Comparison of ENCODE assay signal across 11 cellular contexts in the genomic region with DNA sequence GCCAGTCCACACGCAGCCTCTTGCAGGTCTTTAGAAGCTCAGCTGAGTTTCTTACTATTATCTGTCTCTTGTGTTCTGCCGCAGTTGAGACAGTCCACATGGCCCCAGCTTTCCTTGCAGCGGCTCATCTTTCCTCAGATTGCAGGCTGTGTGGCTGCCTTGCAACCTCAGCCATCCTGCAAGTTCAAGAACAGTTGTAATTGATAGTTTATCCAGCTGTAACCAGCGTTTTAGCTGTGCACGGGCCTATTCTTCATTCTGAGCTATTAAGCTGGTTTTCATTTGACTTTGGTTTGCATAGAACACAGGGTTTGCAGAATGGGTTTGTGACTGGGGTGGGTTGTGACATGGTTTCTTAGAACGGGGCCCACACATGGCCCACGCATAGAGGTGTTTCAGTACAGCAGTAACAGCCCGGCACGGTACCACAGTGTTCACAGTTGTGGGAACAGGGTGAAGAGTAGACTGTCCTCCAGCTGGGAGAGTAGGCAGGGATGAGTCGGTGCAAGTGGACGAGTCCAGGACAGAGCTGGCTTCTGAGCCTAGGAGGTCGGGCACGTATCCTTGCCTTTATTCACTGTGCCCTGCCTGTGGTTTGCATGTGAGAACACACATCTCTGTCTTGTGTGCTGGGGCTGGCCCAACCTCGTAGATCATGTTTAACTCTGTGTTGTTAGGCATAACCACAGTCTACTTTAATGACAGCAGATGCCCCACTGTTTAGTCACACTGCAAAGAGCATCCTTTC.
DNase-seq lines count a peak whose midpoint lies in the region; ATAC-seq, FAIRE-seq and TF ChIP-seq lines count a peak whose summit lies in the region.
"Had no signal": no experiment of that assay in that cellular context is flagged by ENCODE, and none has a peak within 500 bp of the region (broad histone marks: within the 10 kb centered on the region; RNA-seq: fewer than 3 reads in every experiment).

No MANE protein-coding gene starts in this region.

- H4K91ac ChIP-seq in H9 (ENCODE audit: insufficient read length, low read depth, low read length): no peak overlapping the region

- H2BK15ac ChIP-seq in H9 (ENCODE audit: low read depth, low read length): no peak overlapping the region

- H3K9me3 Mint-ChIP-seq in H9 (no peaks in the 10 kb centered on the region), WTC11 (no peaks in the 10 kb centered on the region)

- peaks cover 19% of the 10 kb centered on the region; the same call in 1 of the 2 replicates for H3K79me2 ChIP-seq in H9 (ENCODE audit: insufficient read depth, low read length)

- no peak overlapping the region for H3K18ac ChIP-seq in H9 (ENCODE audit: insufficient read length, low read depth, low read length)

- H2AFZ ChIP-seq in H9 (ENCODE audit: low read length): no peak overlapping the region

- H3K36me3 ChIP-seq in skeletal muscle tissue (ENCODE audit: control insufficient read depth in 3 of 3, insufficient read depth in 3 of 3, low read length in 3 of 3): no peaks in the 10 kb centered on the region

- H3K27me3 ChIP-seq in H9 (ENCODE audit: insufficient read depth, low read length) (no peaks in the 10 kb centered on the region), skeletal muscle tissue (ENCODE audit: control insufficient read depth in 3 of 3, insufficient read depth in 3 of 3, low read length in 3 of 3) (no peaks in the 10 kb centered on the region)

- no peak overlapping the region for H2BK5ac ChIP-seq in H9 (ENCODE audit: insufficient read length, low read length)

- TF ChIP-seq CTCF in H9 (conservative IDR thresholded peaks at IDR 0.05) (no peak), WTC11 (IDR thresholded peaks at IDR 0.05) (no peak), fibroblast of villous mesenchyme (IDR thresholded peaks at IDR 0.05; ENCODE audit: insufficient read depth, low read depth, low read length) (no peak), D721Med (IDR thresholded peaks at IDR 0.05; ENCODE audit: insufficient read depth, missing control alignments) (no peak)

- no peak for FAIRE-seq in D721Med (lab: Jason Lieb, UNC)
- FAIRE-seq: endometrium had no signal

- peaks cover 7% of the 10 kb centered on the region for H3K79me1 ChIP-seq in H9 (ENCODE audit: insufficient read depth, low read depth, low read length, poor library complexity, severe bottlenecking)

- H3K27ac Mint-ChIP-seq in H9 (peak overlapping the region; percentile 42 to 79 (median 67); a peak in 6 of 7 replicates), WTC11 (peak overlapping the region; percentile 75)

- H3T11ph ChIP-seq in H9 (ENCODE audit: low read length): no peak overlapping the region

- H3K4ac ChIP-seq in H9 (ENCODE audit: low read depth, low read length): no peak overlapping the region

- CTCF ChIA-PET in WTC11 (lab: Charles Lee): no interaction called here

- H3K4me1 ChIP-seq in H9 (ENCODE audit: insufficient read depth, low read length) (peaks cover 17% of the 10 kb centered on the region), skeletal muscle tissue (ENCODE audit: control insufficient read depth in 3 of 3, insufficient read depth in 3 of 3, low read length in 3 of 3) (peaks cover 16 to 22% (median 18%) of the 10 kb centered on the region in 3 donors)

- WGBS in H9 (ENCODE audit: extremely low coverage, insufficient read length, low lambda C conversion rate): no CpG with 5 or more reads among the region's 14 CpGs

- no peak overlapping the region for H3K56ac ChIP-seq in H9 (ENCODE audit: insufficient read length, low read depth, low read length)

- DNase-seq in H9 (no peak), WTC11 (ENCODE audit: low spot score) (no peak), fibroblast of villous mesenchyme (ENCODE audit: low read depth) (peak; percentile 83), NCI-H345 treated with DMSO at 0.1 percent for 48 hours (lab: John Stamatoyannopoulos, UW; ENCODE audit: unreplicated experiment) (no peak), D721Med (ENCODE audit: insufficient read length, low spot score) (no peak), medulla oblongata (ENCODE audit: extremely low spot score) (no peak)
- DNase-seq: NCI-H774; stimulated activated CD4-positive, alpha-beta T cell treated with anti-CD3 and anti-CD28 coated beads, Interleukin-1b, Interleukin-23, amount 100 ng/mL, for 48 hours had no signal

- no peak overlapping the region for H4K8ac ChIP-seq in H9 (replicated peaks; ENCODE audit: insufficient read length, low read depth, low read length)

- H4K20me1 ChIP-seq in H9 (ENCODE audit: control insufficient read depth, insufficient read depth, insufficient read length): no peaks in the 10 kb centered on the region

- H3K4me3 ChIP-seq in fibroblast of villous mesenchyme (ENCODE audit: low read depth, low read length) (peak overlapping the region; percentile 23), skeletal muscle tissue (ENCODE audit: low read length in 3 of 3) (peak overlapping the region; percentile 17 to 50 (median 48))

- no peak overlapping the region for H2BK20ac ChIP-seq in H9 (ENCODE audit: low read depth, low read length, poor library complexity, severe bottlenecking)

- H3K4me3 Mint-ChIP-seq in H9: no peak overlapping the region
- no peak overlapping the region for H3K4me3 Mint-ChIP-seq in WTC11

- no peak overlapping the region for H2BK12ac ChIP-seq in H9 (ENCODE audit: insufficient read length, low read depth, low read length)

- no peaks in the 10 kb centered on the region for H3K23me2 ChIP-seq in H9 (ENCODE audit: insufficient read length, low read depth, low read length, poor library complexity, severe bottlenecking)

- H3K4me2 ChIP-seq in H9 (ENCODE audit: insufficient read depth, insufficient read length, low read length): no peak overlapping the region

- H3K36me3 Mint-ChIP-seq in H9 (ENCODE audit: insufficient read depth in 1 of 3, low read depth in 3 of 3) (peaks cover 3 to 12% (median 10%) of the 10 kb centered on the region in 3 experiments; a peak in 5 of 7 replicates), WTC11 (0 out of 2 replicates have a peak, but pooled peaks cover 2% of the 10 kb centered on the region)

- no peak overlapping the region for H4K5ac ChIP-seq in H9 (ENCODE audit: insufficient read length, low read depth, low read length)

- ATAC-seq in WTC11: no peak
- ATAC-seq in HG03432 (IDR thresholded peaks at IDR 0.05; ENCODE audit: unreplicated experiment): no peak

- H2AK5ac ChIP-seq in H9 (ENCODE audit: insufficient read length, low read length): no peak overlapping the region

- no peak overlapping the region for H2BK120ac ChIP-seq in H9 (ENCODE audit: low read depth, low read length, poor library complexity, severe bottlenecking)

- H3K14ac ChIP-seq in H9 (ENCODE audit: insufficient read depth, low read length): no peak overlapping the region

- H3K27ac ChIP-seq in H9 (ENCODE audit: insufficient read length, low read depth, low read length): no peak overlapping the region
- no peak overlapping the region for H3K27ac ChIP-seq in skeletal muscle tissue (ENCODE audit: low read depth, low read length)

- H3K27me3 Mint-ChIP-seq in H9 (ENCODE audit: low read depth) (no peaks in the 10 kb centered on the region), WTC11 (ENCODE audit: low read depth) (no peaks in the 10 kb centered on the region)

- H3K9me3 ChIP-seq in H9 (ENCODE audit: control insufficient read depth, low read depth, low read length) (no peaks in the 10 kb centered on the region), skeletal muscle tissue (ENCODE audit: control insufficient read depth in 3 of 3, low read length in 3 of 3) (no peaks in the 10 kb centered on the region)

- H3K9ac ChIP-seq in H9 (ENCODE audit: extremely low read depth, insufficient read length, low read length) (no peak overlapping the region), skeletal muscle tissue (ENCODE audit: low read depth in 1 of 3, low read length in 3 of 3) (peak overlapping the region; percentile 27 to 47 (median 47))

- H3K4me1 Mint-ChIP-seq in H9 (peaks cover 61 to 67% of the 10 kb centered on the region in 2 experiments), WTC11 (peaks cover 75% of the 10 kb centered on the region)

- H3K23ac ChIP-seq in H9 (ENCODE audit: insufficient read length, low read depth, low read length): no peak overlapping the region

- POLR2A ChIA-PET in WTC11 (lab: Charles Lee): no interaction called here

TF ChIP-seq in WTC11, 78 proteins besides CTCF, POLR2A, EP300 and RAD21 (continues in another document):
- TF ChIP-seq NFYB (CRISPR knock-in tag; conservative IDR thresholded peaks at IDR 0.05; ENCODE audit: low read depth): no peak
- no peak for TF ChIP-seq GRHL2 (CRISPR knock-in tag; IDR thresholded peaks at IDR 0.05; ENCODE audit: insufficient replicate concordance, severe bottlenecking)
- TF ChIP-seq FOXK1 (CRISPR knock-in tag; IDR thresholded peaks at IDR 0.05): no peak
- TF ChIP-seq, protein P1, sequence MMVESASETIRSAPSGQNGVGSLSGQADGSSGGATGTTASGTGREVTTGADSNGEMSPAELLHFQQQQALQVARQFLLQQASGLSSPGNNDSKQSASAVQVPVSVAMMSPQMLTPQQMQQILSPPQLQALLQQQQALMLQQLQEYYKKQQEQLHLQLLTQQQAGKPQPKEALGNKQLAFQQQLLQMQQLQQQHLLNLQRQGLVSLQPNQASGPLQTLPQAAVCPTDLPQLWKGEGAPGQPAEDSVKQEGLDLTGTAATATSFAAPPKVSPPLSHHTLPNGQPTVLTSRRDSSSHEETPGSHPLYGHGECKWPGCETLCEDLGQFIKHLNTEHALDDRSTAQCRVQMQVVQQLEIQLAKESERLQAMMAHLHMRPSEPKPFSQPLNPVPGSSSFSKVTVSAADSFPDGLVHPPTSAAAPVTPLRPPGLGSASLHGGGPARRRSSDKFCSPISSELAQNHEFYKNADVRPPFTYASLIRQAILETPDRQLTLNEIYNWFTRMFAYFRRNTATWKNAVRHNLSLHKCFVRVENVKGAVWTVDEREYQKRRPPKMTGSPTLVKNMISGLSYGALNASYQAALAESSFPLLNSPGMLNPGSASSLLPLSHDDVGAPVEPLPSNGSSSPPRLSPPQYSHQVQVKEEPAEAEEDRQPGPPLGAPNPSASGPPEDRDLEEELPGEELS (CRISPR knock-in tag; IDR thresholded peaks at IDR 0.05): no peak
- no peak for TF ChIP-seq JAZF1 (CRISPR knock-in tag; IDR thresholded peaks at IDR 0.05)
- TF ChIP-seq SMAD3 (CRISPR knock-in tag; IDR thresholded peaks at IDR 0.05; ENCODE audit: borderline replicate concordance): no peak
- TF ChIP-seq, protein P2, sequence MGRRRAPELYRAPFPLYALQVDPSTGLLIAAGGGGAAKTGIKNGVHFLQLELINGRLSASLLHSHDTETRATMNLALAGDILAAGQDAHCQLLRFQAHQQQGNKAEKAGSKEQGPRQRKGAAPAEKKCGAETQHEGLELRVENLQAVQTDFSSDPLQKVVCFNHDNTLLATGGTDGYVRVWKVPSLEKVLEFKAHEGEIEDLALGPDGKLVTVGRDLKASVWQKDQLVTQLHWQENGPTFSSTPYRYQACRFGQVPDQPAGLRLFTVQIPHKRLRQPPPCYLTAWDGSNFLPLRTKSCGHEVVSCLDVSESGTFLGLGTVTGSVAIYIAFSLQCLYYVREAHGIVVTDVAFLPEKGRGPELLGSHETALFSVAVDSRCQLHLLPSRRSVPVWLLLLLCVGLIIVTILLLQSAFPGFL (CRISPR knock-in tag; IDR thresholded peaks at IDR 0.05; ENCODE audit: borderline replicate concordance): no peak
